Comparison of ENCODE assay signal across 35 cellular contexts in genomic region chr6:30972816-30973215, GRCh38. TPM values are rescaled to one million over a fixed set of nuclear protein-coding genes. Genes with fewer than 3 reads are reported as not detected.
"Had no signal": no experiment of that assay in that cellular context is flagged by ENCODE, and none has a peak within 500 bp of the region (broad histone marks: within the 10 kb centered on the region; RNA-seq: fewer than 3 reads in every experiment).

No MANE protein-coding gene starts in this region.

- H3K9ac ChIP-seq: KMS-11 had no signal

- H3K4me3 ChIP-seq: adrenal gland, Peyer's patch had no signal

- DNase-seq: activated B cell treated with CpG ODN at 0.5 μM for 24 hours; activated CD4-positive, alpha-beta memory T cell treated with anti-CD3 and anti-CD28 coated beads for 36 hours; activated CD4-positive, alpha-beta T cell treated with anti-CD3 and anti-CD28 coated beads for 4 hours; activated CD4-positive, alpha-beta T cell treated with anti-CD3 and anti-CD28 coated beads, Interleukin-2, amount 50 U/mL, for 1 hour; activated CD4-positive, CD25-positive, alpha-beta regulatory T cell treated with anti-CD3 and anti-CD28 coated beads, Interleukin-2, amount 50 U/mL, for 72 hours; activated CD8-positive, alpha-beta memory T cell treated with anti-CD3 and anti-CD28 coated beads, Interleukin-2, amount 50 U/mL, for 4 hours; activated gamma-delta T cell treated with Interleukin-2 at 50 U/mL for 16 hours; activated naive CD4-positive, alpha-beta T cell treated with anti-CD3 and anti-CD28 coated beads for 36 hours; activated T-cell treated with anti-CD3 and anti-CD28 coated beads for 4 hours; activated T-cell treated with anti-CD3 and anti-CD28 coated beads, Interleukin-2, amount 50 U/mL, for 4 hours; adrenal gland; NCI-H1092 treated with DMSO at 0.1 percent for 48 hours; NCI-H1417; NCI-H146; NCI-H187; NCI-H2029 treated with DMSO at 0.1 percent for 48 hours; NCI-H2107; NCI-H2171; NCI-H510A; NCI-H526; NCI-H748 treated with DMSO at 0.1 percent for 48 hours; NK-92 treated with Interleukin-12 subunit alpha and Interleukin-12 subunit beta, amount 100 ng/mL, for 24 hours; PC-3; Peyer's patch; Right ventricle myocardium superior; SW 1271; T-helper 1 cell; T-helper 2 cell; T-helper 9 cell had no signal

- H3K4me2 ChIP-seq: KMS-11 had no signal

- H3K9me3 ChIP-seq: adrenal gland, Peyer's patch had no signal

- H3K27ac ChIP-seq: adrenal gland, KMS-11, Peyer's patch, VCaP had no signal

- H3K4me1 ChIP-seq: adrenal gland, Peyer's patch had no signal

- H3K27me3 ChIP-seq: adrenal gland, Peyer's patch had no signal

- H3K36me3 ChIP-seq: adrenal gland, Peyer's patch had no signal

RNA-seq across cellular contexts. Expression of gene MUC21, which starts 10.7 kb away (rescaled TPM):
- total RNA-seq: activated B cell treated with CpG ODN at 0.5 μM for 24 hours; activated CD4-positive, alpha-beta memory T cell treated with anti-CD3 and anti-CD28 coated beads for 36 hours; activated naive CD4-positive, alpha-beta T cell treated with anti-CD3 and anti-CD28 coated beads for 36 hours; activated naive CD4-positive, alpha-beta T cell treated with anti-CD3 and anti-CD28 coated beads, Interleukin-2, amount 50 U/mL, for 72 hours; activated T-cell treated with anti-CD3 and anti-CD28 coated beads, Interleukin-2, amount 50 U/mL, for 4 hours; activated T-helper 1 cell treated with anti-CD3 and anti-CD28 coated beads, Interleukin-12 subunit alpha, Interleukin-12 subunit beta, Interleukin-2, Interleukin-4 antibody, amounts not matched to agents 30 ng/mL and 10 ng/mL and 1 ng/mL, durations not matched to agents 14 hours and 24 hours and 36 hours; adrenal gland; cardiac septum; LHCN-M2; PC-3; Peyer's patch; Right ventricle myocardium superior had no signal

RNA-seq across cellular contexts. Expression of gene MUCL3, which starts 32.0 kb away (rescaled TPM):
- total RNA-seq: activated B cell treated with CpG ODN at 0.5 μM for 24 hours; activated CD4-positive, alpha-beta memory T cell treated with anti-CD3 and anti-CD28 coated beads for 36 hours; activated naive CD4-positive, alpha-beta T cell treated with anti-CD3 and anti-CD28 coated beads for 36 hours; activated naive CD4-positive, alpha-beta T cell treated with anti-CD3 and anti-CD28 coated beads, Interleukin-2, amount 50 U/mL, for 72 hours; activated T-helper 1 cell treated with anti-CD3 and anti-CD28 coated beads, Interleukin-12 subunit alpha, Interleukin-12 subunit beta, Interleukin-2, Interleukin-4 antibody, amounts not matched to agents 30 ng/mL and 10 ng/mL and 1 ng/mL, durations not matched to agents 14 hours and 24 hours and 36 hours; adrenal gland; cardiac septum; LHCN-M2; Right ventricle myocardium superior had no signal

RNA-seq across cellular contexts. Expression of gene MUC22, which starts 37.5 kb away (rescaled TPM):
- total RNA-seq: activated B cell treated with CpG ODN at 0.5 μM for 24 hours; activated CD4-positive, alpha-beta memory T cell treated with anti-CD3 and anti-CD28 coated beads for 36 hours; activated naive CD4-positive, alpha-beta T cell treated with anti-CD3 and anti-CD28 coated beads for 36 hours; activated naive CD4-positive, alpha-beta T cell treated with anti-CD3 and anti-CD28 coated beads, Interleukin-2, amount 50 U/mL, for 72 hours; activated T-cell treated with anti-CD3 and anti-CD28 coated beads, Interleukin-2, amount 50 U/mL, for 4 hours; activated T-helper 1 cell treated with anti-CD3 and anti-CD28 coated beads, Interleukin-12 subunit alpha, Interleukin-12 subunit beta, Interleukin-2, Interleukin-4 antibody, amounts not matched to agents 30 ng/mL and 10 ng/mL and 1 ng/mL, durations not matched to agents 14 hours and 24 hours and 36 hours; adrenal gland; cardiac septum; LHCN-M2; PC-3; Peyer's patch had no signal
- polyA plus RNA-seq: adrenal gland had no signal

RNA-seq across cellular contexts. Expression of gene SFTA2, which starts 40.8 kb away (rescaled TPM):
- total RNA-seq: activated B cell treated with CpG ODN at 0.5 μM for 24 hours; activated CD4-positive, alpha-beta memory T cell treated with anti-CD3 and anti-CD28 coated beads for 36 hours; activated naive CD4-positive, alpha-beta T cell treated with anti-CD3 and anti-CD28 coated beads for 36 hours; activated naive CD4-positive, alpha-beta T cell treated with anti-CD3 and anti-CD28 coated beads, Interleukin-2, amount 50 U/mL, for 72 hours; activated T-helper 1 cell treated with anti-CD3 and anti-CD28 coated beads, Interleukin-12 subunit alpha, Interleukin-12 subunit beta, Interleukin-2, Interleukin-4 antibody, amounts not matched to agents 30 ng/mL and 10 ng/mL and 1 ng/mL, durations not matched to agents 14 hours and 24 hours and 36 hours; cardiac septum; LHCN-M2; PC-3; Peyer's patch; Right ventricle myocardium superior had no signal
